ENCODE assay signal across 18 cellular contexts in the genomic region with DNA sequence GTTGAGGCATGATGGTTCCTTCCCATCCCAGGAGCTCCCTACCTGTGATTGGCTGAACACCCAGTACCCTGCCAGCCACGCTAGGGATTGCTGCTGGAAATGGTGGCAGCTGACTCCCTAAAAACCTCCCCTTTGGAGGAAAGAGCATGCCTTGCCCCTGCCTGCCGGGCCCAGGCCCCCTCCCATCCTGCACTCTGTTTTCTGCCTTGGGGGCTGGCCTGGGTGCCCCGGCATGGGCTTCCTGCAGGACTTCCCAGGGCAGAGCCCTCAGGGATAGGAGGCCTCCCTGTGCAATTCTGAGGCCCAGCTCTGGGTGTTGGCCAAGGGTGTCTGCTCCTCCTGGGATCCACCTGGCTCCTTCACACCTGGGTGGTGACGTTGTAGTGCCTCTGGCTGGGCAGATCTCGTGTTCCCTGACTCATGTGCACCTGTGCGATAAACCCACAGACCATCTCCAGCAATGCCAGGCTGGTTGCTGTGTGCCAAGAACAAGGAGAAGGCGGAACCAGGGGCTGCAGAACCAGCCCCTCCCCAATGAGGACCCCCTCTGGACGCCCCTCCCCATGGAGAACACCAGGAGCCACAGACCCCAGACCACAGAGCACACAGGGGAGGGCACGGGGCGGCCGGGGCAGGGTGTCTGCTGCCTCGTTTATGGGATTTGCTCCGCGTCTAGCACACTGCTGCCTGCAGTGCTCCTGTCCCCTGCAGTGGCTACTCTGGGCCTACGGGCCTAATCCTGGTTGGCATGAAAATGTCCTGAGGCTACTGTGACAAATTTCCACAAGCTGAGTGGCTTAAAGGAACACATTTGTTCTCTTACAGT.
"Had no signal": no experiment of that assay in that cellular context is flagged by ENCODE, and none has a peak within 500 bp of the region (broad histone marks: within the 10 kb centered on the region; RNA-seq: fewer than 3 reads in every experiment).

No MANE protein-coding gene starts in this region.

- H3K4me1 Mint-ChIP-seq: activated CD4-positive, alpha-beta T cell treated with anti-CD3 and anti-CD28 coated beads for 36 hours; memory B cell; stimulated activated naive CD8-positive, alpha-beta T cell treated with anti-CD3 and anti-CD28 coated beads, Interleukin-15, amount 100 ng/mL, for 72 hours had no signal

- H3K27ac Mint-ChIP-seq: activated naive CD8-positive, alpha-beta T cell; memory B cell; WTC11 had no signal

- H3K4me3 ChIP-seq: gastroesophageal sphincter, heart left ventricle, ovary, right lobe of liver, upper lobe of left lung had no signal

- H3K27ac ChIP-seq: gastroesophageal sphincter, heart left ventricle, ovary, right lobe of liver, upper lobe of left lung had no signal

- DNase-seq: activated CD4-positive, alpha-beta T cell treated with anti-CD3 and anti-CD28 coated beads for 36 hours; activated CD4-positive, alpha-beta T cell treated with anti-CD3 and anti-CD28 coated beads, Interleukin-2, amount 50 U/mL, for 48 hours; dermis blood vessel endothelial cell; heart left ventricle; kidney glomerular epithelial cell; left ventricle myocardium superior; naive thymus-derived CD4-positive, alpha-beta T cell; ovary; small intestine; stimulated activated CD4-positive, alpha-beta T cell treated with anti-CD3 and anti-CD28 coated beads, Interleukin-15, amount 100 ng/mL, for 24 hours; stimulated activated CD4-positive, alpha-beta T cell treated with anti-CD3 and anti-CD28 coated beads, Interleukin-2, amount 100 ng/mL, for 48 hours; stimulated activated naive CD8-positive, alpha-beta T cell treated with anti-CD3 and anti-CD28 coated beads, Interleukin-15, amount 100 ng/mL, for 72 hours had no signal

- ATAC-seq: activated CD4-positive, alpha-beta T cell treated with anti-CD3 and anti-CD28 coated beads for 36 hours; gastroesophageal sphincter; heart left ventricle; left ventricle myocardium superior; naive thymus-derived CD4-positive, alpha-beta T cell; right lobe of liver; stimulated activated naive CD8-positive, alpha-beta T cell treated with anti-CD3 and anti-CD28 coated beads, Interleukin-15, amount 100 ng/mL, for 72 hours; WTC11 had no signal

- H3K27me3 ChIP-seq: gastroesophageal sphincter, heart left ventricle, ovary, right lobe of liver, upper lobe of left lung had no signal

- H3K9me3 ChIP-seq: gastroesophageal sphincter, ovary, right lobe of liver, upper lobe of left lung had no signal

- H3K9me3 Mint-ChIP-seq: memory B cell; naive thymus-derived CD4-positive, alpha-beta T cell; stimulated activated naive CD8-positive, alpha-beta T cell treated with anti-CD3 and anti-CD28 coated beads, Interleukin-15, amount 100 ng/mL, for 72 hours; WTC11 had no signal

- H3K36me3 ChIP-seq: ovary had no signal

- H3K27me3 Mint-ChIP-seq: activated CD4-positive, alpha-beta T cell treated with anti-CD3 and anti-CD28 coated beads for 36 hours; activated naive CD8-positive, alpha-beta T cell; memory B cell; naive thymus-derived CD4-positive, alpha-beta T cell; stimulated activated naive CD8-positive, alpha-beta T cell treated with anti-CD3 and anti-CD28 coated beads, Interleukin-15, amount 100 ng/mL, for 72 hours had no signal

- H3K4me3 Mint-ChIP-seq: activated CD4-positive, alpha-beta T cell treated with anti-CD3 and anti-CD28 coated beads for 36 hours; activated naive CD8-positive, alpha-beta T cell; memory B cell; naive thymus-derived CD4-positive, alpha-beta T cell; stimulated activated naive CD8-positive, alpha-beta T cell treated with anti-CD3 and anti-CD28 coated beads, Interleukin-15, amount 100 ng/mL, for 72 hours; WTC11 had no signal
